In the genomic region with DNA sequence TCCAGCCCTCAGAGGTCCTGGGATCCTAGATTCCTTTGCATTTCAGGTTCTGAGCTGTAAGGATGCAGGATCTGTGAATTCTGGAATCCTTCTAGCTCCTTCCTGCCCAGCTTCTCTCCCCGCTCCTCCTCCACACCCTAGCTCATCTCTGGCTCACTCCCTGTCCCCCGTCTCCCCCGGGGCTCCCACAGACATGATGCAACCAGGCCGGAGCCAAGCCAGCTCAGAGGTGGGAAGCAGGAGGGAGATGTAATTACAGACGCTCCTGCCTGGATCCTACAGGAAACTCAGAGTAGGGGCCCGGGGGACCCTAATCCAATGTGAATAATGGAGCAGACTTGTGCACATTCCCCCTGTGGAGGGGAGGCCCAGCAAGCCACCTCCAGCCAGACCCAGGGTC, we compare ENCODE assay signal across 18 cellular contexts. TPM values are rescaled to one million over a fixed set of nuclear protein-coding genes. Genes with fewer than 3 reads are reported as not detected.
DNase-seq lines count a peak whose midpoint lies in the region; ATAC-seq and TF ChIP-seq lines count a peak whose summit lies in the region.
"Had no signal": no experiment of that assay in that cellular context is flagged by ENCODE, and none has a peak within 500 bp of the region (broad histone marks: within the 10 kb centered on the region; RNA-seq: fewer than 3 reads in every experiment).

No MANE protein-coding gene starts in this region.

- H3K27ac Mint-ChIP-seq in memory B cell (peak overlapping the region; percentile 73), natural killer cell (peak overlapping the region in 1 of 2 donors; percentile 53)
- H3K27ac Mint-ChIP-seq: activated B cell treated with CpG ODN at 0.5 μM for 24 hours; activated naive CD4-positive, alpha-beta T cell treated with anti-CD3 and anti-CD28 coated beads for 36 hours had no signal

- intact Hi-C loops in ascending aorta (cut with DNase I) (no loop called here), uterus (cut with DNase I; ENCODE audit: low total_unique reads) (no loop called here), natural killer cell (cut with micrococcal nuclease) (no loop called here)

- no peak overlapping the region for H3K4me3 Mint-ChIP-seq in memory B cell
- no peak overlapping the region for H3K4me3 Mint-ChIP-seq in natural killer cell
- H3K4me3 Mint-ChIP-seq: activated B cell treated with CpG ODN at 0.5 μM for 24 hours; activated naive CD4-positive, alpha-beta T cell treated with anti-CD3 and anti-CD28 coated beads for 36 hours had no signal

- ATAC-seq in memory B cell (ENCODE audit: low read depth) (no peak), natural killer cell (no peak)
- ATAC-seq: HCT116 had no signal

- TF ChIP-seq CTCF in ascending aorta (IDR thresholded peaks at IDR 0.05) (no peak), uterus (IDR thresholded peaks at IDR 0.05) (no peak), natural killer cell (IDR thresholded peaks at IDR 0.05) (no peak)

- no peaks in the 10 kb centered on the region for H3K36me3 Mint-ChIP-seq in memory B cell
- no peaks in the 10 kb centered on the region for H3K36me3 Mint-ChIP-seq in natural killer cell

- H3K4me1 Mint-ChIP-seq in memory B cell (peaks cover 36% of the 10 kb centered on the region), natural killer cell (peaks cover 0 to 12% of the 10 kb centered on the region in 2 donors)

- no peaks in the 10 kb centered on the region for H3K9me3 Mint-ChIP-seq in memory B cell
- no peaks in the 10 kb centered on the region for H3K9me3 Mint-ChIP-seq in natural killer cell
- H3K9me3 Mint-ChIP-seq: activated B cell treated with CpG ODN at 0.5 μM for 24 hours; activated naive CD4-positive, alpha-beta T cell treated with anti-CD3 and anti-CD28 coated beads for 36 hours had no signal

- TF ChIP-seq POLR2A in uterus (IDR thresholded peaks at IDR 0.05), result no peak

- DNase-seq in NCI-H82 (lab: John Stamatoyannopoulos, UW) (peak; percentile 63), NCI-H82 treated with DMSO at 0.1 percent for 48 hours (lab: John Stamatoyannopoulos, UW; ENCODE audit: unreplicated experiment) (no peak), ascending aorta (ENCODE audit: low spot score in 2 of 2) (no peak), memory B cell (ENCODE audit: low spot score in 2 of 2) (no peak), uterus (peak; percentile 84 to 86), NCI-H1436 treated with DMSO at 0.1 percent for 48 hours (lab: John Stamatoyannopoulos, UW) (no peak), NCI-H1105 treated with DMSO at 0.1 percent for 48 hours (lab: John Stamatoyannopoulos, UW) (no peak), natural killer cell (no peak)
- DNase-seq: activated B cell treated with CpG ODN at 0.5 μM for 24 hours; activated naive CD4-positive, alpha-beta T cell treated with anti-CD3 and anti-CD28 coated beads for 36 hours; COR-L47; stimulated activated naive CD4-positive, alpha-beta T cell treated with Interleukin-2 at 50 U/mL for 16 hours had no signal

- peak overlapping the region; percentile 54 to 81 for H3K27ac ChIP-seq in ascending aorta
- peak overlapping the region; percentile 8 to 50 for H3K27ac ChIP-seq in uterus
- H3K27ac ChIP-seq: cardiac muscle cell had no signal

- H3K4me1 ChIP-seq in ascending aorta, result peaks cover 13 to 31% of the 10 kb centered on the region in 2 donors
- H3K4me1 ChIP-seq in uterus, result no peaks in the 10 kb centered on the region

- H3K27me3 Mint-ChIP-seq in memory B cell, result peaks cover 6% of the 10 kb centered on the region
- H3K27me3 Mint-ChIP-seq in natural killer cell (ENCODE audit: low read depth in 2 of 2), result peaks cover 17 to 33% of the 10 kb centered on the region in 2 donors
- H3K27me3 Mint-ChIP-seq: activated B cell treated with CpG ODN at 0.5 μM for 24 hours had no signal

- H3K36me3 ChIP-seq in ascending aorta (no peaks in the 10 kb centered on the region), uterus (no peaks in the 10 kb centered on the region)
- H3K36me3 ChIP-seq: cardiac muscle cell had no signal

- H3K9me3 ChIP-seq in ascending aorta, result no peaks in the 10 kb centered on the region
- H3K9me3 ChIP-seq in uterus, result no peaks in the 10 kb centered on the region

- H3K4me3 ChIP-seq in ascending aorta (no peak overlapping the region), uterus (no peak overlapping the region)
- H3K4me3 ChIP-seq: cardiac muscle cell had no signal

- H3K27me3 ChIP-seq in ascending aorta (no peaks in the 10 kb centered on the region), uterus (no peaks in the 10 kb centered on the region)

RNA-seq across cellular contexts. Expression of a gene that starts 4.5 kb away (rescaled TPM):
- total RNA-seq in ascending aorta (not detected), uterus (not detected), natural killer cell (not detected)
- total RNA-seq: A172, cardiac muscle cell, glomerular endothelial cell, kidney epithelial cell, myocyte had no signal

RNA-seq across cellular contexts. Expression of a gene that starts 6.6 kb away (rescaled TPM):
- total RNA-seq in ascending aorta (120 TPM), uterus (1 to 10 TPM in 2 of 4 donors, under 1 TPM in 2; 0.51 to 6.1 (median 3.5) TPM), natural killer cell (1 to 10 TPM in 2 of 3 donors, under 1 TPM in 1; 0.75 to 1.4 (median 1.0) TPM)
- total RNA-seq: kidney epithelial cell had no signal

RNA-seq across cellular contexts. Expression of a gene that starts 29.5 kb away (rescaled TPM):
- total RNA-seq in ascending aorta (104 TPM), uterus (10 to 100 TPM in 3 of 4 donors, under 1 TPM in 1; 0.29 to 90.1 (median 30.3) TPM), natural killer cell (under 1 TPM in 2 of 3 donors, not detected in 1; 0.14 to 0.20 TPM)

RNA-seq across cellular contexts. Expression of a gene that starts 30.4 kb away (rescaled TPM):
- 159 TPM for total RNA-seq in ascending aorta
- 100 to 1,000 TPM in 3 of 4 donors, 10 to 100 TPM in 1; 83.8 to 225 (median 157) TPM for total RNA-seq in uterus
- total RNA-seq in natural killer cell, result 100 to 1,000 TPM; 218 to 272 (median 235) TPM

Comparison
In these comparisons a context has a peak if more than half of its experiments do, and no peak if none do; other contexts are left out.
1. DNase-seq: peak in NCI-H82 (single experiment) and uterus (2 of 2); none in NCI-H82 treated with DMSO at 0.1 percent for 48 hours (single experiment), ascending aorta (0 of 2), memory B cell (0 of 2), NCI-H1436 treated with DMSO at 0.1 percent for 48 hours (single experiment), NCI-H1105 treated with DMSO at 0.1 percent for 48 hours (single experiment) and natural killer cell (single experiment).
2. RNA of a gene that starts 6.6 kb away (total RNA-seq): 120 TPM in ascending aorta (single experiment); 0.51 to 6.1 TPM in uterus and 0.75 to 1.4 TPM in natural killer cell; every median in the first group is over 10 times any median in the second.